9 cellular contexts compared by ENCODE assay signal in genomic region chr19:7679017-7679720, GRCh38. TPM values are rescaled to one million over a fixed set of nuclear protein-coding genes. Genes with fewer than 3 reads are reported as not detected.
DNase-seq lines count a peak whose midpoint lies in the region; ATAC-seq, FAIRE-seq and TF ChIP-seq lines count a peak whose summit lies in the region.
"Had no signal": no experiment of that assay in that cellular context is flagged by ENCODE, and none has a peak within 500 bp of the region (broad histone marks: within the 10 kb centered on the region; RNA-seq: fewer than 3 reads in every experiment).

No MANE protein-coding gene starts in this region.

- H3K4me3 Mint-ChIP-seq in activated CD4-positive, alpha-beta memory T cell treated with anti-CD3 and anti-CD28 coated beads for 36 hours, result peak overlapping the region; percentile 55
- H3K4me3 Mint-ChIP-seq in immature natural killer cell, result peak overlapping the region; percentile 49 to 75 (median 57)
- peak overlapping the region; percentile 49 for H3K4me3 Mint-ChIP-seq in stimulated activated memory B cell treated with anti-CD40 and anti-IgM and Interleukin-4, amounts not matched to agents 10 μg/mL and 1 μg/mL and 100 μg/mL, for 72 hours

- intact Hi-C loops in activated CD4-positive, alpha-beta memory T cell treated with anti-CD3 and anti-CD28 coated beads for 36 hours (cut with micrococcal nuclease), result loop anchor here (1.0 to 10.0 kb wide), 3 partner anchors 27 to 294 kb away; no protein-coding TSS in a partner anchor

- POLR2A ChIA-PET in activated CD4-positive, alpha-beta memory T cell treated with anti-CD3 and anti-CD28 coated beads for 36 hours (lab: Charles Lee), result no interaction called here

- peaks cover 49% of the 10 kb centered on the region for H3K4me1 Mint-ChIP-seq in activated CD4-positive, alpha-beta memory T cell treated with anti-CD3 and anti-CD28 coated beads for 36 hours (ENCODE audit: low read depth)
- H3K4me1 Mint-ChIP-seq in immature natural killer cell, result peaks cover 14 to 22% of the 10 kb centered on the region in 2 donors
- H3K4me1 Mint-ChIP-seq in stimulated activated memory B cell treated with anti-CD40 and anti-IgM and Interleukin-4, amounts not matched to agents 10 μg/mL and 1 μg/mL and 100 μg/mL, for 72 hours, result peaks cover 74% of the 10 kb centered on the region

- no peaks in the 10 kb centered on the region for H3K9me3 Mint-ChIP-seq in activated CD4-positive, alpha-beta memory T cell treated with anti-CD3 and anti-CD28 coated beads for 36 hours
- peaks cover 0 to 3% (median 0%) of the 10 kb centered on the region in 6 donors for H3K9me3 Mint-ChIP-seq in immature natural killer cell
- no peaks in the 10 kb centered on the region for H3K9me3 Mint-ChIP-seq in stimulated activated memory B cell treated with anti-CD40 and anti-IgM and Interleukin-4, amounts not matched to agents 10 μg/mL and 1 μg/mL and 100 μg/mL, for 72 hours

- H3K27me3 Mint-ChIP-seq in activated CD4-positive, alpha-beta memory T cell treated with anti-CD3 and anti-CD28 coated beads for 36 hours, result peaks cover 28% of the 10 kb centered on the region
- peaks cover 21 to 27% (median 23%) of the 10 kb centered on the region in 3 donors for H3K27me3 Mint-ChIP-seq in immature natural killer cell (ENCODE audit: low read depth in 3 of 3)
- peaks cover 41% of the 10 kb centered on the region for H3K27me3 Mint-ChIP-seq in stimulated activated memory B cell treated with anti-CD40 and anti-IgM and Interleukin-4, amounts not matched to agents 10 μg/mL and 1 μg/mL and 100 μg/mL, for 72 hours

- TF ChIP-seq POLR2A in GM12892 (IDR thresholded peaks at IDR 0.05; ENCODE audit: low read depth, low read length), result no peak

- DNase-seq in GM12892 (ENCODE audit: insufficient read length) (no peak), NCI-H1694 (lab: John Stamatoyannopoulos, UW) (peak; percentile 12), immature natural killer cell (peak in 1 of 3 donors; percentile 15), midbrain (lab: John Stamatoyannopoulos, UW) (no peak)
- peak; percentile 78 for DNase-seq in activated CD4-positive, alpha-beta memory T cell treated with anti-CD3 and anti-CD28 coated beads for 36 hours

- peak; percentile 91 for FAIRE-seq in GM12892 (lab: Jason Lieb, UNC)

- peak; percentile 82 for ATAC-seq in stimulated activated memory B cell treated with anti-CD40 and anti-IgM and Interleukin-4, amounts not matched to agents 10 μg/mL and 1 μg/mL and 100 μg/mL, for 72 hours
- ATAC-seq in GM19023 (IDR thresholded peaks at IDR 0.05; ENCODE audit: unreplicated experiment) (no peak), HG02642 (IDR thresholded peaks at IDR 0.05; ENCODE audit: poor library complexity, unreplicated experiment) (no peak)

- CTCF ChIA-PET in activated CD4-positive, alpha-beta memory T cell treated with anti-CD3 and anti-CD28 coated beads for 36 hours (lab: Charles Lee), result interaction anchor here (1.0 to 1.4 kb wide), 2 partner anchors 111 to 121 kb away, joined by 5 read pairs; no protein-coding TSS in a partner anchor

- H3K36me3 Mint-ChIP-seq in activated CD4-positive, alpha-beta memory T cell treated with anti-CD3 and anti-CD28 coated beads for 36 hours, result peaks cover 7% of the 10 kb centered on the region
- peaks cover 0 to 5% (median 3%) of the 10 kb centered on the region in 3 donors for H3K36me3 Mint-ChIP-seq in immature natural killer cell
- peaks cover 16% of the 10 kb centered on the region for H3K36me3 Mint-ChIP-seq in stimulated activated memory B cell treated with anti-CD40 and anti-IgM and Interleukin-4, amounts not matched to agents 10 μg/mL and 1 μg/mL and 100 μg/mL, for 72 hours

- peak overlapping the region; percentile 70 for H3K27ac Mint-ChIP-seq in activated CD4-positive, alpha-beta memory T cell treated with anti-CD3 and anti-CD28 coated beads for 36 hours
- H3K27ac Mint-ChIP-seq in immature natural killer cell, result peak overlapping the region in 4 of 6 donors; percentile 50 to 81 (median 73)
- peak overlapping the region; percentile 98 for H3K27ac Mint-ChIP-seq in stimulated activated memory B cell treated with anti-CD40 and anti-IgM and Interleukin-4, amounts not matched to agents 10 μg/mL and 1 μg/mL and 100 μg/mL, for 72 hours

RNA-seq across cellular contexts. Expression of gene TRAPPC5, which starts 1.5 kb away (rescaled TPM):
- 46.2 TPM for polyA plus RNA-seq in GM12892 (2012; ENCODE audit: missing spikeins)
- total RNA-seq in activated CD4-positive, alpha-beta memory T cell treated with anti-CD3 and anti-CD28 coated beads for 36 hours, result 10 to 100 TPM; 77.5 to 88.2 TPM
- polyA plus RNA-seq in immature natural killer cell, result 100 to 1,000 TPM; 109 to 217 (median 115) TPM

RNA-seq across cellular contexts. Expression of gene MCEMP1, which starts 2.3 kb away (rescaled TPM):
- not detected for polyA plus RNA-seq in GM12892 (2012; ENCODE audit: missing spikeins)
- total RNA-seq in activated CD4-positive, alpha-beta memory T cell treated with anti-CD3 and anti-CD28 coated beads for 36 hours, result not detected
- under 1 TPM in 1 of 3 donors, not detected in 2; 0.14 TPM for polyA plus RNA-seq in immature natural killer cell
- total RNA-seq: LHCN-M2 had no signal

RNA-seq across cellular contexts. Expression of gene RETN, which starts 10.3 kb away (rescaled TPM):
- not detected for polyA plus RNA-seq in GM12892 (2012; ENCODE audit: missing spikeins)
- total RNA-seq in activated CD4-positive, alpha-beta memory T cell treated with anti-CD3 and anti-CD28 coated beads for 36 hours, result not detected
- polyA plus RNA-seq in immature natural killer cell, result 1 to 10 TPM in 1 of 3 donors, not detected in 2; 1.4 TPM
- total RNA-seq: LHCN-M2 had no signal

RNA-seq across cellular contexts. Expression of gene FCER2, which starts 22.8 kb away (rescaled TPM):
- 274 TPM for polyA plus RNA-seq in GM12892 (2012; ENCODE audit: missing spikeins)
- 1 to 10 TPM; 3.5 to 4.1 TPM for total RNA-seq in activated CD4-positive, alpha-beta memory T cell treated with anti-CD3 and anti-CD28 coated beads for 36 hours
- under 1 TPM in 2 of 3 donors, not detected in 1; 0.29 to 0.50 TPM for polyA plus RNA-seq in immature natural killer cell
- total RNA-seq: LHCN-M2 had no signal

RNA-seq across cellular contexts. Expression of gene STXBP2, which starts 42.3 kb away (rescaled TPM):
- polyA plus RNA-seq in GM12892 (2012; ENCODE audit: missing spikeins), result 60.6 TPM
- total RNA-seq in activated CD4-positive, alpha-beta memory T cell treated with anti-CD3 and anti-CD28 coated beads for 36 hours, result 100 to 1,000 TPM; 109 to 111 TPM
- polyA plus RNA-seq in immature natural killer cell, result 100 to 1,000 TPM in 2 of 3 donors, 10 to 100 TPM in 1; 73.7 to 115 (median 100) TPM

Comparison
In these comparisons a context has a peak if more than half of its experiments do, and no peak if none do; other contexts are left out.
1. DNase-seq: peak in NCI-H1694 (single experiment) and activated CD4-positive, alpha-beta memory T cell treated with anti-CD3 and anti-CD28 coated beads for 36 hours (single experiment); none in GM12892 (single experiment) and midbrain (single experiment).
2. Peak in every context shown above with its lines, with median percentiles within 50 percentile points of each other: H3K27ac Mint-ChIP-seq and H3K4me3 Mint-ChIP-seq.